Comparison of ENCODE assay signal across 8 cellular contexts in genomic region chr15:39638041-39638440, GRCh38.
"Had no signal": no experiment of that assay in that cellular context is flagged by ENCODE, and none has a peak within 500 bp of the region (broad histone marks: within the 10 kb centered on the region; RNA-seq: fewer than 3 reads in every experiment).

No MANE protein-coding gene starts in this region.

- H3K4me3 Mint-ChIP-seq: GM23338, H9 had no signal

- ATAC-seq: GM23338, K562 had no signal

- H3K27ac Mint-ChIP-seq: GM23338, H9 had no signal

- H3K9me3 Mint-ChIP-seq: GM23338, H9 had no signal

- FAIRE-seq: H1, H54, HTR-8/SVneo, K562 had no signal

- H3K4me3 ChIP-seq: GM23338, K562 had no signal

- DNase-seq: H9, HCEC 1CT, IMR-90 had no signal
